1 cellular context compared by ENCODE assay signal in the genomic region with DNA sequence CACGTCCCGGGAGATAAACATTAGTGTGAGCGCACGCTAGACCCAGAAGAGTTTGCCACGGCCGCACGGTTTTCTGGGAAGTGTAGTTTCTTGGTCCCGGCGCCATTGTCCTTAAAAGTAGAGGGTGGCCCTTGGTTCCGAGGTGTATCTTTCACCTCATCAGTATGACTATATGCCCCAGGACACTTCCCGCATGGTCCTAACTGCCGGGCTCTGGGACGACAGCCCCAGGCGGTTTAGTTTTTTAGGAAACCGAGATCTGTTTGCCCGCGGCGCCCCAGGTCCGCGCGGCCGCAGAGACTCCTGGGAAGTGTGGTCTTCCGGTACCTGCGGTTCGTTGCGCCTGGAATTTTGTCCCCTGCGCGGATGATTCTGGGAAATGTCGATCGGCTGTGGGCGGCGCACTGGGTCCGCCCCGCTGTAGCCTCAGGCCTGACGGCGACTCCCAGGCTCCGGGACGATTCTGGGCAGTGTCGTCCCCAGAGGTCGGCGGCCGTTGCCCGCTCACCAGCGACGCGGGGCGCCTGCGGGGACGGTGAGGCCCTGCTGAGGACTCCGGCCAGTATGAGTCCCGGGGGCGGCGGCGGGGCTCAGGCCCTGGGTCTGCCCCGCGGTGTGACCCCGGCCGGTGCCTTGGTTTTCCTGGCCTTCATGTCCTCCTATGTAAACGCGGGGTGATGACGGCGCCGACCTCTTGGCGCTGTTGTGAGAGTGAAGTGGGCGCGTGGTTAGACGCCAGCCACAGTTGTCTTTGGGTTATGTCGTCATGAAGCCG.
TF ChIP-seq lines count a peak whose summit lies in the region.

TSS of gene ZNF181 (plus strand) at position 418 of the 775 bp plus-strand sequence. CDS start 795 bp downstream, outside the sequence.

TF ChIP-seq in GM23338, 12 proteins besides CTCF, POLR2A, EP300 and RAD21 (continued from another document):
- TF ChIP-seq ZNF462 (CRISPR knock-in tag; IDR thresholded peaks at IDR 0.05) (no peak), STAT1 (IDR thresholded peaks at IDR 0.05; ENCODE audit: unreplicated experiment) (no peak), CREB1 (CRISPR knock-in tag; IDR thresholded peaks at IDR 0.05; ENCODE audit: low read depth) (peak; percentile 97)
